ENCODE assay signal across 32 cellular contexts in the genomic region with DNA sequence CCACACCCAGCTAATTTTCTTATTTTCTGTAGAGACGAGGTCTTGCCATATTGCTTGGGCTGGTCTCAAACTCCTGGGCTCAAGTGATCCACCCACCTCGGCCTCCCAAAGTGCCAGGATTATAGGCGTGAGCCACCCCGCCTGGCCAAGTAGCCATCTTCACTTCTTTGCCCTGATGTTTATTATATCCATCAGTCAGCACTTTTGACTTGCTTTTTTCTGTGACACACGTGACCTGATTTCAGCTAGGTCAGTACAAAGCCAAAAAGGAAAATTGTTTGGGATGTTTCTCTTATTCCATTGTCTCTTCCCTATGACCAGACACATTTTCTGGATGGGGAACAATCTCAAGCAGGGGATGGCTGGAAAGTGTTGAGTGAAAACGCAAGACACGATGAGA. TPM values are rescaled to one million over a fixed set of nuclear protein-coding genes. Genes with fewer than 3 reads are reported as not detected.
"Had no signal": no experiment of that assay in that cellular context is flagged by ENCODE, and none has a peak within 500 bp of the region (broad histone marks: within the 10 kb centered on the region; RNA-seq: fewer than 3 reads in every experiment).

No MANE protein-coding gene starts in this region.

- DNase-seq: activated B cell treated with CpG ODN at 0.5 μM for 24 hours; activated CD4-positive, alpha-beta memory T cell treated with anti-CD3 and anti-CD28 coated beads for 36 hours; activated CD4-positive, alpha-beta T cell treated with anti-CD3 and anti-CD28 coated beads for 4 hours; activated CD4-positive, alpha-beta T cell treated with anti-CD3 and anti-CD28 coated beads, Interleukin-2, amount 10 ng/mL, durations not matched to agents 24 days and 14 days; activated CD4-positive, alpha-beta T cell treated with anti-CD3 and anti-CD28 coated beads, Interleukin-2, amount 50 U/mL, for 1 hour; activated CD4-positive, alpha-beta T cell treated with anti-CD3 and anti-CD28 coated beads, Interleukin-2, amount 50 U/mL, for 4 hours; activated CD4-positive, CD25-positive, alpha-beta regulatory T cell treated with anti-CD3 and anti-CD28 coated beads, Interleukin-2, amount 50 U/mL, for 72 hours; activated CD8-positive, alpha-beta memory T cell treated with anti-CD3 and anti-CD28 coated beads, Interleukin-2, amount 50 U/mL, for 4 hours; activated CD8-positive, alpha-beta T cell treated with anti-CD3 and anti-CD28 coated beads for 36 hours; activated effector memory CD4-positive, alpha-beta T cell treated with anti-CD3 and anti-CD28 coated beads, Interleukin-2, amount 50 U/mL, for 16 hours; activated gamma-delta T cell treated with Interleukin-2 at 50 U/mL for 16 hours; activated naive CD4-positive, alpha-beta T cell; activated naive CD4-positive, alpha-beta T cell treated with anti-CD3 and anti-CD28 coated beads for 36 hours; activated naive CD4-positive, alpha-beta T cell treated with anti-CD3 and anti-CD28 coated beads, Interleukin-2, amount 50 U/mL, for 16 hours; activated naive CD8-positive, alpha-beta T cell treated with anti-CD3 and anti-CD28 coated beads for 36 hours; activated T-cell treated with anti-CD3 and anti-CD28 coated beads for 4 hours; activated T-cell treated with anti-CD3 and anti-CD28 coated beads, Interleukin-2, amount 50 U/mL, for 1 hour; activated T-cell treated with anti-CD3 and anti-CD28 coated beads, Interleukin-2, amount 50 U/mL, for 4 hours; activated T-cell treated with anti-CD3 and anti-CD28 coated beads, Interleukin-2, amount 50 U/mL, for 72 hours; adrenal gland; amniotic stem cell; aorta; body of pancreas; brain microvascular endothelial cell; central memory CD4-positive, alpha-beta T cell; T-helper 2 cell; T-helper 9 cell had no signal

- H3K36me3 ChIP-seq: adrenal gland, brain microvascular endothelial cell, breast epithelium had no signal

- H3K27me3 ChIP-seq: body of pancreas, brain microvascular endothelial cell had no signal

- H3K4me1 ChIP-seq: adrenal gland, body of pancreas, breast epithelium had no signal

- H3K9me3 ChIP-seq: adrenal gland, body of pancreas, breast epithelium had no signal

- ATAC-seq: activated CD8-positive, alpha-beta T cell treated with anti-CD3 and anti-CD28 coated beads for 36 hours; activated naive CD4-positive, alpha-beta T cell treated with anti-CD3 and anti-CD28 coated beads, Interleukin-2, amount 50 U/mL, for 72 hours; activated T-cell treated with anti-CD3 and anti-CD28 coated beads, Interleukin-2, amount 50 U/mL, for 4 hours; activated T-cell treated with anti-CD3 and anti-CD28 coated beads, Interleukin-2, amount 50 U/mL, for 72 hours; activated T-helper 17 cell treated with anti-CD3 and anti-CD28 coated beads, Interleukin-2, amount 50 U/mL, for 72 hours; body of pancreas had no signal

- H3K4me3 ChIP-seq: adrenal gland, body of pancreas, breast epithelium had no signal

- H3K27ac ChIP-seq: adrenal gland, body of pancreas, brain microvascular endothelial cell, breast epithelium, VCaP had no signal

RNA-seq across cellular contexts. Expression of a gene that starts 45.3 kb away (rescaled TPM):
- total RNA-seq: activated CD4-positive, alpha-beta T cell treated with anti-CD3 and anti-CD28 coated beads, Interleukin-2, amount 10 ng/mL, durations not matched to agents 24 days and 14 days; activated T-helper 1 cell treated with anti-CD3 and anti-CD28 coated beads, Interleukin-12 subunit alpha, Interleukin-12 subunit beta, Interleukin-2, Interleukin-4 antibody, amounts not matched to agents 30 ng/mL and 10 ng/mL and 1 ng/mL, durations not matched to agents 14 hours and 24 hours and 36 hours had no signal
